In genomic region chr15:25790003-25790660, GRCh38 we compare ENCODE assay signal across 8 cellular contexts.
DNase-seq lines count a peak whose midpoint lies in the region; ATAC-seq and TF ChIP-seq lines count a peak whose summit lies in the region.

No MANE protein-coding gene starts in this region.

- no peaks in the 10 kb centered on the region for H3K36me3 ChIP-seq in muscle layer of duodenum (ENCODE audit: control insufficient read depth in 1 of 2, insufficient read depth in 2 of 2, low read length in 2 of 2)
- H3K36me3 ChIP-seq in thoracic aorta = no peaks in the 10 kb centered on the region

- no peaks in the 10 kb centered on the region for H3K9me3 ChIP-seq in muscle layer of duodenum (ENCODE audit: control insufficient read depth in 1 of 2, low read length in 2 of 2)
- no peaks in the 10 kb centered on the region for H3K9me3 ChIP-seq in thoracic aorta

- no peak for TF ChIP-seq CTCF in thoracic aorta (IDR thresholded peaks at IDR 0.05)

- H3K27me3 ChIP-seq in muscle layer of duodenum (ENCODE audit: low read depth, low read length) (no peaks in the 10 kb centered on the region), thoracic aorta (replicated peaks; ENCODE audit: insufficient read depth) (no peaks in the 10 kb centered on the region)

- ATAC-seq in thoracic aorta (ENCODE audit: insufficient number of reproducible peaks, low FRiP score, low read depth) (peak; percentile 54), HG02970 (IDR thresholded peaks at IDR 0.05; ENCODE audit: low FRiP score, unreplicated experiment) (no peak), GM18517 (IDR thresholded peaks at IDR 0.05; ENCODE audit: unreplicated experiment) (no peak), HG02588 (IDR thresholded peaks at IDR 0.05; ENCODE audit: unreplicated experiment) (no peak)

- peak overlapping the region; percentile 74 for H3K27ac ChIP-seq in muscle layer of duodenum (ENCODE audit: low read length)
- H3K27ac ChIP-seq in thoracic aorta = peak overlapping the region; percentile 51 to 55

- H3K4me3 ChIP-seq in muscle layer of duodenum (ENCODE audit: low read depth in 1 of 2, low read length in 2 of 2) (no peak overlapping the region), thoracic aorta (no peak overlapping the region)

- H3K4me1 ChIP-seq in muscle layer of duodenum (ENCODE audit: control insufficient read depth in 1 of 2, insufficient read depth in 2 of 2, low read length in 2 of 2) = peaks cover 5 to 13% of the 10 kb centered on the region in 2 donors
- peaks cover 38 to 79% of the 10 kb centered on the region in 2 donors for H3K4me1 ChIP-seq in thoracic aorta (ENCODE audit: control insufficient read depth in 1 of 2, low read depth in 2 of 2)

- DNase-seq in activated CD8-positive, alpha-beta memory T cell treated with anti-CD3 and anti-CD28 coated beads for 48 hours (ENCODE audit: low read depth in 2 of 3, low spot score in 2 of 3) = peak in 2 of 3 experiments; percentile 15 to 34
- DNase-seq in activated CD8-positive, alpha-beta memory T cell treated with anti-CD3 and anti-CD28 coated beads for 24 hours = no peak
- DNase-seq in astrocyte of the hippocampus (ENCODE audit: low read depth, low spot score) (peak; percentile 47), thoracic aorta (ENCODE audit: low spot score) (no peak)

Comparison
In these comparisons a context has a peak if more than half of its experiments do, and no peak if none do; other contexts are left out.
1. DNase-seq: peak in activated CD8-positive, alpha-beta memory T cell treated with anti-CD3 and anti-CD28 coated beads for 48 hours (2 of 3) and astrocyte of the hippocampus (single experiment); none in activated CD8-positive, alpha-beta memory T cell treated with anti-CD3 and anti-CD28 coated beads for 24 hours (single experiment) and thoracic aorta (single experiment).